ENCODE assay signal across 32 cellular contexts in genomic region chrX:65572971-65573370, GRCh38.
"Had no signal": no experiment of that assay in that cellular context is flagged by ENCODE, and none has a peak within 500 bp of the region (broad histone marks: within the 10 kb centered on the region; RNA-seq: fewer than 3 reads in every experiment).

No MANE protein-coding gene starts in this region.

- ATAC-seq: activated CD8-positive, alpha-beta T cell treated with anti-CD3 and anti-CD28 coated beads for 36 hours; activated naive CD4-positive, alpha-beta T cell treated with anti-CD3 and anti-CD28 coated beads, Interleukin-2, amount 50 U/mL, for 72 hours; activated T-cell treated with anti-CD3 and anti-CD28 coated beads, Interleukin-2, amount 50 U/mL, for 4 hours; activated T-cell treated with anti-CD3 and anti-CD28 coated beads, Interleukin-2, amount 50 U/mL, for 72 hours; activated T-helper 17 cell treated with anti-CD3 and anti-CD28 coated beads, Interleukin-2, amount 50 U/mL, for 72 hours had no signal

- FAIRE-seq: TTC549 had no signal

- H3K9me3 ChIP-seq: adrenal gland had no signal

- H3K36me3 ChIP-seq: adrenal gland, cardiac muscle cell had no signal

- H3K4me3 ChIP-seq: adrenal gland, cardiac muscle cell had no signal

- H3K27me3 ChIP-seq: cardiac muscle cell had no signal

- DNase-seq: activated B cell treated with CpG ODN at 0.5 μM for 24 hours; activated CD4-positive, alpha-beta memory T cell treated with anti-CD3 and anti-CD28 coated beads for 36 hours; activated CD4-positive, alpha-beta T cell treated with anti-CD3 and anti-CD28 coated beads for 4 hours; activated CD4-positive, alpha-beta T cell treated with anti-CD3 and anti-CD28 coated beads, Interleukin-2, amount 10 ng/mL, durations not matched to agents 24 days and 14 days; activated CD4-positive, alpha-beta T cell treated with anti-CD3 and anti-CD28 coated beads, Interleukin-2, amount 50 U/mL, for 1 hour; activated CD4-positive, alpha-beta T cell treated with anti-CD3 and anti-CD28 coated beads, Interleukin-2, amount 50 U/mL, for 4 hours; activated CD4-positive, CD25-positive, alpha-beta regulatory T cell treated with anti-CD3 and anti-CD28 coated beads, Interleukin-2, amount 50 U/mL, for 72 hours; activated CD8-positive, alpha-beta memory T cell treated with anti-CD3 and anti-CD28 coated beads, Interleukin-2, amount 50 U/mL, for 4 hours; activated CD8-positive, alpha-beta T cell treated with anti-CD3 and anti-CD28 coated beads for 36 hours; activated effector memory CD4-positive, alpha-beta T cell treated with anti-CD3 and anti-CD28 coated beads, Interleukin-2, amount 50 U/mL, for 16 hours; activated gamma-delta T cell treated with Interleukin-2 at 50 U/mL for 16 hours; activated naive CD4-positive, alpha-beta T cell; activated naive CD4-positive, alpha-beta T cell treated with anti-CD3 and anti-CD28 coated beads for 36 hours; activated naive CD4-positive, alpha-beta T cell treated with anti-CD3 and anti-CD28 coated beads, Interleukin-2, amount 50 U/mL, for 16 hours; activated naive CD8-positive, alpha-beta T cell treated with anti-CD3 and anti-CD28 coated beads for 36 hours; activated T-cell treated with anti-CD3 and anti-CD28 coated beads for 4 hours; activated T-cell treated with anti-CD3 and anti-CD28 coated beads, Interleukin-2, amount 50 U/mL, for 1 hour; activated T-cell treated with anti-CD3 and anti-CD28 coated beads, Interleukin-2, amount 50 U/mL, for 4 hours; activated T-cell treated with anti-CD3 and anti-CD28 coated beads, Interleukin-2, amount 50 U/mL, for 72 hours; adrenal gland; amniotic stem cell; aorta; caudate nucleus; cerebellar nuclear complex; T-helper 1 cell; T-helper 2 cell; T-helper 9 cell had no signal

- H3K27ac ChIP-seq: adrenal gland, cardiac muscle cell, VCaP had no signal

- H3K4me1 ChIP-seq: adrenal gland had no signal
